In genomic region chr11:91326751-91327150, GRCh38 we compare ENCODE assay signal across 11 cellular contexts.
"Had no signal": no experiment of that assay in that cellular context is flagged by ENCODE, and none has a peak within 500 bp of the region (broad histone marks: within the 10 kb centered on the region; RNA-seq: fewer than 3 reads in every experiment).

No MANE protein-coding gene starts in this region.

- H3K27ac ChIP-seq: GM23248 had no signal

- ATAC-seq: GM23338, HCT116 had no signal

- DNase-seq: GM23248, GOT3, H7, H9, HCEC 1CT, HFFc6 had no signal

- H2AFZ ChIP-seq: GM23248, GM23338 had no signal

- H3K4me2 ChIP-seq: GM23338 had no signal

- H3K4me3 ChIP-seq: GM23248, GM23338, HAP-1 had no signal

- FAIRE-seq: H1, H54 had no signal

- H3K36me3 ChIP-seq: HAP-1 had no signal

- H3K9ac ChIP-seq: GM23248 had no signal

- H3K4me1 ChIP-seq: HAP-1 had no signal

- H3K9me3 ChIP-seq: HAP-1 had no signal
